ENCODE assay signal across 5 cellular contexts in the genomic region with DNA sequence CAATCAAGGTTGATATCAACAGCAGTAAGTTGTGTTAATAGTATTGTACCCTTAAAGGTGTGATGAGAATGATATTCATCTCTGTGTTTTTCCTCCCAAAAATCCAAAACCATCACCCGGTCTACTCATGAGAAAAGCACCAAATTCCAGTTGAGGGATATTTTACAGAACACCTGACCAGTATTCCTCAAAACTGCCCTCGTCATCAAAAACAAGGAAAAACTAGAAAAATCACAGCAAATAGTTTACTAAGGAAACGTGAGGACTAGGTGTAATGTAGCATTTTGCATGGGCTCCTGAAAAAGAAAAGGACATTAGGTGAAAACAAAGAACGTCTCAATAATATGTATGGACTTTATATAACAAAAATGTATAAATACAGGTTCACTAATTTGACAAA.
"Had no signal": no experiment of that assay in that cellular context is flagged by ENCODE, and none has a peak within 500 bp of the region (broad histone marks: within the 10 kb centered on the region; RNA-seq: fewer than 3 reads in every experiment).

No MANE protein-coding gene starts in this region.

- FAIRE-seq: HTR-8/SVneo had no signal

- H3K4me2 ChIP-seq: KMS-11 had no signal

- H3K27ac ChIP-seq: HL-60, KMS-11 had no signal

- H3K9ac ChIP-seq: KMS-11 had no signal

- DNase-seq: KBM-7, KG1 had no signal
